Comparison of ENCODE assay signal across 8 cellular contexts in the genomic region with DNA sequence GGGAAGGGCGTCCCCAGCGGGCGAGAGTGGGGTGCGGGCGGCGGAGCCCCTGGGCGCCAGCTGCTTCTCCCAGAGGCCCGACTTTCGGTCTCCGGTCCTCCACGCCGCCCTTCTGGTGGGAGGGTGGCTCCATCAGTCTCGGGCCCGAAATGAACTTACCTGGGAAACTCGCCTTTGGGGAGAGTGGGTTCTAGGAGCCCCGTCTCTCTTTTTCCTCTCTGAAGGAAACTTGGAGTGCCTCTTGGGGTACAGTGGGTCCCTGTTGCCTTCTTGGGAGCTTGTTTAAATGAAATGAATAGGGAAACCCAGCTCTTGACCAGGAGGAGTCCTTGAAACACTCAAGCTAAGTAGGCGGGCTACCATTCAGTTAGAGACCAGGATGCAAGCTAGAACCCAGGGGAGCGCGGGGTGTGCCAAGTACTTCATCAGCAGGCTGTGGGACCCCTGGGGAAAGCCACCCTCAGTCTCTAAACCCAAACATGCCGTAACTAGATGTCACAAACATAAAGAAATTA. TPM values are rescaled to one million over a fixed set of nuclear protein-coding genes. Genes with fewer than 3 reads are reported as not detected.
DNase-seq lines count a peak whose midpoint lies in the region; ATAC-seq, FAIRE-seq and TF ChIP-seq lines count a peak whose summit lies in the region.

No MANE protein-coding gene starts in this region.

- ATAC-seq in activated T-helper 17 cell treated with anti-CD3 and anti-CD28 coated beads, Interleukin-2, amount 50 U/mL, for 72 hours (replicated peaks): no peak
- no peak for ATAC-seq in HG03139 (IDR thresholded peaks at IDR 0.05; ENCODE audit: unreplicated experiment)

- H3K27me3 ChIP-seq in tibial artery: peaks cover 0 to 23% of the 10 kb centered on the region in 2 donors

- intact Hi-C loops in kidney (cut with DNase I) (no loop called here), tibial artery (cut with DNase I; ENCODE audit: low total_unique reads) (no loop called here)

- no peaks in the 10 kb centered on the region for H3K9me3 Mint-ChIP-seq in activated T-cell treated with anti-CD3 and anti-CD28 coated beads, Interleukin-2, amount 50 U/mL, for 24 hours
- H3K9me3 Mint-ChIP-seq in activated T-helper 17 cell treated with anti-CD3 and anti-CD28 coated beads, Interleukin-2, amount 50 U/mL, for 72 hours: no peaks in the 10 kb centered on the region

- no peaks in the 10 kb centered on the region for H3K36me3 Mint-ChIP-seq in activated T-cell treated with anti-CD3 and anti-CD28 coated beads, Interleukin-2, amount 50 U/mL, for 24 hours (ENCODE audit: low read depth)
- no peaks in the 10 kb centered on the region for H3K36me3 Mint-ChIP-seq in activated T-helper 17 cell treated with anti-CD3 and anti-CD28 coated beads, Interleukin-2, amount 50 U/mL, for 72 hours (ENCODE audit: low read depth)

- no peak for FAIRE-seq in kidney (lab: Jason Lieb, UNC)

- no peak for TF ChIP-seq CTCF in kidney (IDR thresholded peaks at IDR 0.05; ENCODE audit: borderline replicate concordance, extremely low read depth, insufficient read depth)
- no peak for TF ChIP-seq CTCF in tibial artery (IDR thresholded peaks at IDR 0.05)
- TF ChIP-seq CTCF in GM20000 (IDR thresholded peaks at IDR 0.05; ENCODE audit: extremely low read depth, missing control alignments): no peak

- H3K9me3 ChIP-seq in kidney (ENCODE audit: control insufficient read depth in 1 of 2, low read length in 2 of 2): no peaks in the 10 kb centered on the region
- H3K9me3 ChIP-seq in tibial artery: no peaks in the 10 kb centered on the region

- no peak for DNase-seq in activated T-cell treated with anti-CD3 and anti-CD28 coated beads, Interleukin-2, amount 50 U/mL, for 24 hours
- DNase-seq in activated T-cell treated with anti-CD3 and anti-CD28 coated beads, Interleukin-2, amount 50 U/mL, for 1 hour: no peak
- no peak for DNase-seq in kidney
- DNase-seq in tibial artery: no peak
- no peak for DNase-seq in GM20000 (ENCODE audit: low spot score)
- no peak for DNase-seq in ACHN

- H3K9ac ChIP-seq in kidney (ENCODE audit: low read length in 2 of 2): no peak overlapping the region

- peaks cover 38% of the 10 kb centered on the region for H3K4me1 Mint-ChIP-seq in activated T-cell treated with anti-CD3 and anti-CD28 coated beads, Interleukin-2, amount 50 U/mL, for 24 hours (ENCODE audit: low read depth)
- peaks cover 21% of the 10 kb centered on the region for H3K4me1 Mint-ChIP-seq in activated T-helper 17 cell treated with anti-CD3 and anti-CD28 coated beads, Interleukin-2, amount 50 U/mL, for 72 hours

- peaks cover 0 to 13% of the 10 kb centered on the region in 2 donors for H3K4me1 ChIP-seq in kidney (ENCODE audit: control insufficient read depth in 1 of 2, insufficient read depth in 1 of 2, low read depth in 1 of 2, low read length in 2 of 2)
- H3K4me1 ChIP-seq in tibial artery: peaks cover 0 to 20% (median 17%) of the 10 kb centered on the region in 4 donors

- in situ Hi-C loops in ACHN (cut with HindIII; ENCODE audit: low pct_ligation_motif_present, low pct_unique_long_range_greater_than_20kb, low sequenced_read_pairs): no loop called here

- peaks cover 39% of the 10 kb centered on the region for H3K27me3 Mint-ChIP-seq in activated T-cell treated with anti-CD3 and anti-CD28 coated beads, Interleukin-2, amount 50 U/mL, for 24 hours
- H3K27me3 Mint-ChIP-seq in activated T-helper 17 cell treated with anti-CD3 and anti-CD28 coated beads, Interleukin-2, amount 50 U/mL, for 72 hours: peaks cover 4% of the 10 kb centered on the region

- no peak overlapping the region for H3K27ac Mint-ChIP-seq in activated T-cell treated with anti-CD3 and anti-CD28 coated beads, Interleukin-2, amount 50 U/mL, for 24 hours
- H3K27ac Mint-ChIP-seq in activated T-helper 17 cell treated with anti-CD3 and anti-CD28 coated beads, Interleukin-2, amount 50 U/mL, for 72 hours: no peak overlapping the region

- no peaks in the 10 kb centered on the region for H3K36me3 ChIP-seq in kidney (ENCODE audit: control insufficient read depth in 1 of 2, insufficient read depth in 2 of 2, low read length in 2 of 2)
- H3K36me3 ChIP-seq in tibial artery: no peaks in the 10 kb centered on the region

- H3K4me3 Mint-ChIP-seq in activated T-cell treated with anti-CD3 and anti-CD28 coated beads, Interleukin-2, amount 50 U/mL, for 24 hours: peak overlapping the region; percentile 84
- peak overlapping the region; percentile 95 for H3K4me3 Mint-ChIP-seq in activated T-helper 17 cell treated with anti-CD3 and anti-CD28 coated beads, Interleukin-2, amount 50 U/mL, for 72 hours

- no peak overlapping the region for H3K27ac ChIP-seq in kidney (ENCODE audit: low read depth in 2 of 2, low read length in 2 of 2)
- H3K27ac ChIP-seq in tibial artery: no peak overlapping the region

- H3K4me3 ChIP-seq in kidney (ENCODE audit: low read length in 2 of 2) (peak overlapping the region; percentile 69 to 70), tibial artery (peak overlapping the region; percentile 49 to 50)

RNA-seq across cellular contexts. Expression of gene SLC26A4, which starts 1.3 kb away (rescaled TPM):
- 10 to 100 TPM; 14.7 to 27.5 TPM for total RNA-seq in activated T-helper 17 cell treated with anti-CD3 and anti-CD28 coated beads, Interleukin-2, amount 50 U/mL, for 72 hours
- total RNA-seq in kidney: 2.5 TPM
- polyA plus RNA-seq in kidney (ENCODE audit: insufficient read depth, low read depth, low replicate concordance): 7.3 TPM
